In genomic region chr15:38021259-38021658, GRCh38 we compare ENCODE assay signal across 30 cellular contexts.
A peak's percentile ranks its signal among the peaks of the same experiment; 100 is the strongest.
DNase-seq lines count a peak whose midpoint lies in the region; ATAC-seq, FAIRE-seq and TF ChIP-seq lines count a peak whose summit lies in the region.
"Had no signal": no experiment of that assay in that cellular context is flagged by ENCODE, and none has a peak within 500 bp of the region (broad histone marks: within the 10 kb centered on the region; RNA-seq: fewer than 3 reads in every experiment).

No MANE protein-coding gene starts in this region.

- H3K27ac Mint-ChIP-seq in dendritic cell treated with granulocyte-macrophage colony-stimulating factor and Interleukin-4, amounts not matched to agents 40 ng/mL and 50 ng/mL, for 4 days: peak overlapping the region; percentile 94
- no peak overlapping the region for H3K27ac Mint-ChIP-seq in naive thymus-derived CD4-positive, alpha-beta T cell
- H3K27ac Mint-ChIP-seq: activated B cell treated with CpG ODN at 0.5 μM for 24 hours; activated naive CD4-positive, alpha-beta T cell treated with anti-CD3 and anti-CD28 coated beads for 36 hours; mesothelial cell of epicardium; naive thymus-derived CD8-positive, alpha-beta T cell; stimulated activated naive CD8-positive, alpha-beta T cell treated with anti-CD3 and anti-CD28 coated beads, Interleukin-15, Interleukin-2, amounts not matched to agents 100 ng/mL and 50 ng/mL, for 24 hours; T-cell had no signal

- H3K4me3 ChIP-seq in naive thymus-derived CD4-positive, alpha-beta T cell (ENCODE audit: low read length): no peak overlapping the region
- H3K4me3 ChIP-seq: psoas muscle, SJCRH30, thoracic aorta had no signal

- H3K27ac ChIP-seq in naive thymus-derived CD4-positive, alpha-beta T cell (ENCODE audit: low read depth, low read length): no peak overlapping the region
- H3K27ac ChIP-seq: brain microvascular endothelial cell, psoas muscle, SJCRH30, thoracic aorta had no signal

- peaks cover 54% of the 10 kb centered on the region for H3K9me3 Mint-ChIP-seq in dendritic cell treated with granulocyte-macrophage colony-stimulating factor and Interleukin-4, amounts not matched to agents 40 ng/mL and 50 ng/mL, for 4 days
- H3K9me3 Mint-ChIP-seq in naive thymus-derived CD4-positive, alpha-beta T cell: peaks cover 0 to 11% (median 2%) of the 10 kb centered on the region in 11 donors
- H3K9me3 Mint-ChIP-seq: activated naive CD4-positive, alpha-beta T cell treated with anti-CD3 and anti-CD28 coated beads for 36 hours had no signal

- DNase-seq in NCI-H1048 (lab: John Stamatoyannopoulos, UW) (no peak), GM12891 (ENCODE audit: insufficient read length, low spot score) (no peak)
- no peak for DNase-seq in naive thymus-derived CD4-positive, alpha-beta T cell
- no peak for DNase-seq in activated effector memory CD4-positive, alpha-beta T cell treated with Interleukin-2 at 50 U/mL for 16 hours
- DNase-seq: activated B cell treated with CpG ODN at 0.5 μM for 24 hours; activated naive CD4-positive, alpha-beta T cell treated with anti-CD3 and anti-CD28 coated beads for 36 hours; amniotic stem cell; brain microvascular endothelial cell; C1 segment of cervical spinal cord; Caco-2; DMS79 treated with DMSO at 0.1 percent for 48 hours; effector CD4-positive, alpha-beta T cell; IMR-90; islet precursor cell; naive thymus-derived CD8-positive, alpha-beta T cell; NCI-H1092 treated with DMSO at 0.1 percent for 48 hours; NCI-H187 treated with DMSO at 0.1 percent for 48 hours; NCI-H2227 treated with DMSO at 0.1 percent for 48 hours; occipital lobe; psoas muscle; SJCRH30; T-cell had no signal

- POLR2A ChIA-PET in naive thymus-derived CD4-positive, alpha-beta T cell (lab: Charles Lee): no interaction called here

- no peak overlapping the region for H3K4me3 Mint-ChIP-seq in dendritic cell treated with granulocyte-macrophage colony-stimulating factor and Interleukin-4, amounts not matched to agents 40 ng/mL and 50 ng/mL, for 4 days
- H3K4me3 Mint-ChIP-seq in naive thymus-derived CD4-positive, alpha-beta T cell: no peak overlapping the region
- H3K4me3 Mint-ChIP-seq: activated B cell treated with CpG ODN at 0.5 μM for 24 hours; activated naive CD4-positive, alpha-beta T cell treated with anti-CD3 and anti-CD28 coated beads for 36 hours; mesothelial cell of epicardium; naive thymus-derived CD8-positive, alpha-beta T cell; stimulated activated naive CD8-positive, alpha-beta T cell treated with anti-CD3 and anti-CD28 coated beads, Interleukin-15, Interleukin-2, amounts not matched to agents 100 ng/mL and 50 ng/mL, for 24 hours; T-cell had no signal

- H3K27me3 ChIP-seq in naive thymus-derived CD4-positive, alpha-beta T cell (ENCODE audit: control insufficient read depth in 2 of 2, insufficient read depth in 2 of 2, low read length in 2 of 2): no peaks in the 10 kb centered on the region
- H3K27me3 ChIP-seq: brain microvascular endothelial cell, SJCRH30 had no signal

- no peak for TF ChIP-seq POLR2A in GM12891 (IDR thresholded peaks at IDR 0.05; ENCODE audit: low read depth, low read length)

- no peaks in the 10 kb centered on the region for H3K4me1 ChIP-seq in naive thymus-derived CD4-positive, alpha-beta T cell (ENCODE audit: control insufficient read depth in 2 of 2, insufficient read depth in 2 of 2, low read length in 2 of 2)
- H3K4me1 ChIP-seq: Caco-2, psoas muscle, SJCRH30 had no signal

- no peak for FAIRE-seq in GM12891 (lab: Jason Lieb, UNC)
- FAIRE-seq: urothelium cell line had no signal

- intact Hi-C loops in dendritic cell treated with granulocyte-macrophage colony-stimulating factor and Interleukin-4, amounts not matched to agents 40 ng/mL and 50 ng/mL, for 4 days (cut with micrococcal nuclease): no loop called here
- intact Hi-C loops in naive thymus-derived CD4-positive, alpha-beta T cell (cut with micrococcal nuclease): no loop called here

- CTCF ChIA-PET in naive thymus-derived CD4-positive, alpha-beta T cell (lab: Charles Lee): no interaction called here

- no peaks in the 10 kb centered on the region for H3K27me3 Mint-ChIP-seq in dendritic cell treated with granulocyte-macrophage colony-stimulating factor and Interleukin-4, amounts not matched to agents 40 ng/mL and 50 ng/mL, for 4 days
- peaks cover 0 to 9% (median 2%) of the 10 kb centered on the region in 5 donors for H3K27me3 Mint-ChIP-seq in naive thymus-derived CD4-positive, alpha-beta T cell
- H3K27me3 Mint-ChIP-seq: activated B cell treated with CpG ODN at 0.5 μM for 24 hours had no signal

- peaks cover 69% of the 10 kb centered on the region for H3K4me1 Mint-ChIP-seq in dendritic cell treated with granulocyte-macrophage colony-stimulating factor and Interleukin-4, amounts not matched to agents 40 ng/mL and 50 ng/mL, for 4 days (ENCODE audit: low read depth)
- no peaks in the 10 kb centered on the region for H3K4me1 Mint-ChIP-seq in naive thymus-derived CD4-positive, alpha-beta T cell
- H3K4me1 Mint-ChIP-seq: activated B cell treated with CpG ODN at 0.5 μM for 24 hours; mesothelial cell of epicardium; naive thymus-derived CD8-positive, alpha-beta T cell; T-cell had no signal

- peak; percentile 38 for ATAC-seq in GM18520 (IDR thresholded peaks at IDR 0.05; ENCODE audit: unreplicated experiment)
- peak; percentile 56 for ATAC-seq in GM21447 (IDR thresholded peaks at IDR 0.05; ENCODE audit: unreplicated experiment)
- ATAC-seq in HG03354 (IDR thresholded peaks at IDR 0.05; ENCODE audit: poor library complexity, severe bottlenecking, unreplicated experiment): peak; percentile 66
- no peak for ATAC-seq in naive thymus-derived CD4-positive, alpha-beta T cell
- ATAC-seq: naive thymus-derived CD8-positive, alpha-beta T cell; psoas muscle; T-cell had no signal

- no peaks in the 10 kb centered on the region for H3K9me3 ChIP-seq in naive thymus-derived CD4-positive, alpha-beta T cell (ENCODE audit: control insufficient read depth in 2 of 3, low read length in 3 of 3)
- H3K9me3 ChIP-seq: Caco-2, psoas muscle, SJCRH30, thoracic aorta had no signal

- no peaks in the 10 kb centered on the region for H3K36me3 ChIP-seq in naive thymus-derived CD4-positive, alpha-beta T cell (ENCODE audit: control insufficient read depth in 2 of 3, insufficient read depth in 3 of 3, low read length in 3 of 3)
- H3K36me3 ChIP-seq: brain microvascular endothelial cell, SJCRH30, thoracic aorta had no signal

- peaks cover 75% of the 10 kb centered on the region for H3K36me3 Mint-ChIP-seq in dendritic cell treated with granulocyte-macrophage colony-stimulating factor and Interleukin-4, amounts not matched to agents 40 ng/mL and 50 ng/mL, for 4 days (ENCODE audit: low read depth)
- no peaks in the 10 kb centered on the region for H3K36me3 Mint-ChIP-seq in naive thymus-derived CD4-positive, alpha-beta T cell
- H3K36me3 Mint-ChIP-seq: mesothelial cell of epicardium, T-cell had no signal

TF ChIP-seq in GM12891, 5 proteins besides CTCF, POLR2A, EP300 and RAD21:
- TF ChIP-seq PAX5 (IDR thresholded peaks at IDR 0.05; ENCODE audit: insufficient read depth, low read length, severe bottlenecking) (no peak), SPI1 (IDR thresholded peaks at IDR 0.05; ENCODE audit: low read depth, low read length) (no peak)
